Comparison of ENCODE assay signal across 1 cellular context in the genomic region with DNA sequence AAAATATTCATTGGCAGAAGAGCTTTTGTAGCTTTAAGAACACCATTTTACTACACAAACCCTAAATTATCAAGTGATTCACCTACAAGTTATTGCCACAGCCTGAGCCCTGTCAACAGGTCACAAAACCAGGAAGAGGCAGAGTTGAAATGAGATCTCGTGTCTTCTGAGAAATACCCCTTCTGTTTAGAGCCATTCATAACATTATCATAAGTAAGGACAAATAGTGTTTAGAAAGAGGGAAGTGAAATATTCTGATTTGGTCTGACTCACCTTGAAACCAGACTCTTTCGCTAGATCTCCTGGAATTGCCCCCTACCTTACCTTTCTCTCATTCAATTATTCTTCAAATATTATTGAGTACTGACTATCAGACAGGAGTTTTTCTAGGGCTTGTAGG.
TF ChIP-seq lines count a peak whose summit lies in the region.

No MANE protein-coding gene starts in this region.

TF ChIP-seq in GM12878, 131 proteins besides CTCF, POLR2A, EP300 and RAD21 (continued from another document):
- TF ChIP-seq, protein P1, sequence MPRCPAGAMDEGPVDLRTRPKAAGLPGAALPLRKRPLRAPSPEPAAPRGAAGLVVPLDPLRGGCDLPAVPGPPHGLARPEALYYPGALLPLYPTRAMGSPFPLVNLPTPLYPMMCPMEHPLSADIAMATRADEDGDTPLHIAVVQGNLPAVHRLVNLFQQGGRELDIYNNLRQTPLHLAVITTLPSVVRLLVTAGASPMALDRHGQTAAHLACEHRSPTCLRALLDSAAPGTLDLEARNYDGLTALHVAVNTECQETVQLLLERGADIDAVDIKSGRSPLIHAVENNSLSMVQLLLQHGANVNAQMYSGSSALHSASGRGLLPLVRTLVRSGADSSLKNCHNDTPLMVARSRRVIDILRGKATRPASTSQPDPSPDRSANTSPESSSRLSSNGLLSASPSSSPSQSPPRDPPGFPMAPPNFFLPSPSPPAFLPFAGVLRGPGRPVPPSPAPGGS (IDR thresholded peaks at IDR 0.05; ENCODE audit: borderline replicate concordance, insufficient read depth, low read depth, low read length, poor library complexity, severe bottlenecking) = no peak
- TF ChIP-seq MTA2 (IDR thresholded peaks at IDR 0.05; ENCODE audit: low read depth) (peak; percentile 70), SMAD5 (IDR thresholded peaks at IDR 0.05; ENCODE audit: low read depth) (no peak), RFX5 (IDR thresholded peaks at IDR 0.05; ENCODE audit: low read depth, low read length) (no peak), NBN (IDR thresholded peaks at IDR 0.05) (0 out of 2 replicates have a peak, but pooled peaks have one; percentile 36), CREM (IDR thresholded peaks at IDR 0.05; ENCODE audit: low read depth) (no peak), LARP7 (IDR thresholded peaks at IDR 0.05) (no peak), RELA (IDR thresholded peaks at IDR 0.05; ENCODE audit: borderline replicate concordance, partially characterized antibody) (no peak), EGR1 (IDR thresholded peaks at IDR 0.05; ENCODE audit: borderline replicate concordance in 1 of 2, low read depth in 2 of 2, low read length in 2 of 2) (no peak), DPF2 (IDR thresholded peaks at IDR 0.05) (peak; percentile 63; the same call in 1 of the 2 replicates), ASH2L (IDR thresholded peaks at IDR 0.05; ENCODE audit: borderline replicate concordance, low read depth) (no peak), IRF4 (IDR thresholded peaks at IDR 0.05; ENCODE audit: low read depth, low read length) (0 out of 2 replicates have a peak, but pooled peaks have one; percentile 52), FOXM1 (IDR thresholded peaks at IDR 0.05; ENCODE audit: low read depth, low read length) (no peak), EED (IDR thresholded peaks at IDR 0.05; ENCODE audit: low read depth) (no peak)
- TF ChIP-seq, protein P2, sequence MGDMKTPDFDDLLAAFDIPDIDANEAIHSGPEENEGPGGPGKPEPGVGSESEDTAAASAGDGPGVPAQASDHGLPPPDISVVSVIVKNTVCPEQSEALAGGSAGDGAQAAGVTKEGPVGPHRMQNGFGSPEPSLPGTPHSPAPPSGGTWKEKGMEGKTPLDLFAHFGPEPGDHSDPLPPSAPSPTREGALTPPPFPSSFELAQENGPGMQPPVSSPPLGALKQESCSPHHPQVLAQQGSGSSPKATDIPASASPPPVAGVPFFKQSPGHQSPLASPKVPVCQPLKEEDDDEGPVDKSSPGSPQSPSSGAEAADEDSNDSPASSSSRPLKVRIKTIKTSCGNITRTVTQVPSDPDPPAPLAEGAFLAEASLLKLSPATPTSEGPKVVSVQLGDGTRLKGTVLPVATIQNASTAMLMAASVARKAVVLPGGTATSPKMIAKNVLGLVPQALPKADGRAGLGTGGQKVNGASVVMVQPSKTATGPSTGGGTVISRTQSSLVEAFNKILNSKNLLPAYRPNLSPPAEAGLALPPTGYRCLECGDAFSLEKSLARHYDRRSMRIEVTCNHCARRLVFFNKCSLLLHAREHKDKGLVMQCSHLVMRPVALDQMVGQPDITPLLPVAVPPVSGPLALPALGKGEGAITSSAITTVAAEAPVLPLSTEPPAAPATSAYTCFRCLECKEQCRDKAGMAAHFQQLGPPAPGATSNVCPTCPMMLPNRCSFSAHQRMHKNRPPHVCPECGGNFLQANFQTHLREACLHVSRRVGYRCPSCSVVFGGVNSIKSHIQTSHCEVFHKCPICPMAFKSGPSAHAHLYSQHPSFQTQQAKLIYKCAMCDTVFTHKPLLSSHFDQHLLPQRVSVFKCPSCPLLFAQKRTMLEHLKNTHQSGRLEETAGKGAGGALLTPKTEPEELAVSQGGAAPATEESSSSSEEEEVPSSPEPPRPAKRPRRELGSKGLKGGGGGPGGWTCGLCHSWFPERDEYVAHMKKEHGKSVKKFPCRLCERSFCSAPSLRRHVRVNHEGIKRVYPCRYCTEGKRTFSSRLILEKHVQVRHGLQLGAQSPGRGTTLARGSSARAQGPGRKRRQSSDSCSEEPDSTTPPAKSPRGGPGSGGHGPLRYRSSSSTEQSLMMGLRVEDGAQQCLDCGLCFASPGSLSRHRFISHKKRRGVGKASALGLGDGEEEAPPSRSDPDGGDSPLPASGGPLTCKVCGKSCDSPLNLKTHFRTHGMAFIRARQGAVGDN (IDR thresholded peaks at IDR 0.05) = no peak
- TF ChIP-seq, protein P3, sequence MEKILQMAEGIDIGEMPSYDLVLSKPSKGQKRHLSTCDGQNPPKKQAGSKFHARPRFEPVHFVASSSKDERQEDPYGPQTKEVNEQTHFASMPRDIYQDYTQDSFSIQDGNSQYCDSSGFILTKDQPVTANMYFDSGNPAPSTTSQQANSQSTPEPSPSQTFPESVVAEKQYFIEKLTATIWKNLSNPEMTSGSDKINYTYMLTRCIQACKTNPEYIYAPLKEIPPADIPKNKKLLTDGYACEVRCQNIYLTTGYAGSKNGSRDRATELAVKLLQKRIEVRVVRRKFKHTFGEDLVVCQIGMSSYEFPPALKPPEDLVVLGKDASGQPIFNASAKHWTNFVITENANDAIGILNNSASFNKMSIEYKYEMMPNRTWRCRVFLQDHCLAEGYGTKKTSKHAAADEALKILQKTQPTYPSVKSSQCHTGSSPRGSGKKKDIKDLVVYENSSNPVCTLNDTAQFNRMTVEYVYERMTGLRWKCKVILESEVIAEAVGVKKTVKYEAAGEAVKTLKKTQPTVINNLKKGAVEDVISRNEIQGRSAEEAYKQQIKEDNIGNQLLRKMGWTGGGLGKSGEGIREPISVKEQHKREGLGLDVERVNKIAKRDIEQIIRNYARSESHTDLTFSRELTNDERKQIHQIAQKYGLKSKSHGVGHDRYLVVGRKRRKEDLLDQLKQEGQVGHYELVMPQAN (conservative IDR thresholded peaks at IDR 0.05) = no peak
